Comparison of ENCODE assay signal across 8 cellular contexts in the genomic region with DNA sequence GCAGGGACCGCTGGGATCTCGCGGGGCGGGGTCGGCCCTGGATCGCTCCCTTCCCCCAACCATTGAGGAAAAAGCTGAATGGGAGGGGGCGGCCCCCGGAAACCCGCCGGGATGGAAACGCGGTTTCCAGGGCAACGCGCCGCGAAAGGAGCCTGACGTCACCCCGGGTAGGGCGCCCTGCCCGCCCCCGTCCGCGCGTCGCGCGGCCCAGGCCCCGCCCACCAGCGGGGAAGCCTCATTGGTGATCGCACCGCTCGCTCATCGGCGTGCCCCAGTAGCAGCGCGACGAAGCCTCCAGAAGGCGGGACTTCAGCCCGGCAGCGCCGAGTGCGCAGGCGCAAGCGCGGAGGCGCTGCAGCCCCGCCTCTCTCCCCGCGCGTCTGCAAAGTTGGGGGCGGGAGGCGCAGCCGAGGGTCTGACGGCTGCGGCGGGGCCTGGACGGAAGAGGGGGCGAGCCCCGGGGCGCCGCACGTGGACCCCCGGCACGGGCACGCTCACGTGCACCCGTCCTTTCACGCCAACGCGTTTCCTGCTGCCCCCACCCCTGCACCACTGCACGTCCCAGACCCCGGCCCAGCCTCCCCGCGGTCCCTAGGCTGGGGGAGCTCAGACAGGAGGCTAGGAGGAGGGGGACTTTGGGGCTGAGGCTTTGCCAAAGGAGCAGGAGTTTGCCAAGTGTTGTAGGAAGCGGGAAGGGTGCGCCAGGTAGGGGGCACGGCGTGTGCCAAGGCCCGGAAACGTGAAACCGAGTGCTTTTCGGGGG. TPM values are rescaled to one million over a fixed set of nuclear protein-coding genes. Genes with fewer than 3 reads are reported as not detected.
DNase-seq lines count a peak whose midpoint lies in the region; ATAC-seq and TF ChIP-seq lines count a peak whose summit lies in the region.

No MANE protein-coding gene starts in this region.

- peaks cover 17 to 58% of the 10 kb centered on the region in 2 donors for H3K4me1 ChIP-seq in muscle layer of duodenum (ENCODE audit: control insufficient read depth in 1 of 2, insufficient read depth in 2 of 2, low read length in 2 of 2)

- peak overlapping the region; percentile 91 for H3K4me3 Mint-ChIP-seq in activated T-cell treated with anti-CD3 and anti-CD28 coated beads, Interleukin-2, amount 50 U/mL, for 4 hours

- H3K27ac ChIP-seq in KOPT-K1 (ENCODE audit: low read depth, low read length, poor library complexity, severe bottlenecking): peak overlapping the region; percentile 88
- peak overlapping the region; percentile 92 for H3K27ac ChIP-seq in muscle layer of duodenum (ENCODE audit: low read length)

- peak; percentile 85 for DNase-seq in DMS 273 treated with DMSO at 0.1 percent for 48 hours (lab: John Stamatoyannopoulos, UW)
- DNase-seq in activated T-cell treated with anti-CD3 and anti-CD28 coated beads, Interleukin-2, amount 50 U/mL, for 4 hours: peak; percentile 98
- peak; percentile 90 for DNase-seq in stimulated activated CD8-positive, alpha-beta memory T cell treated with anti-CD3 and anti-CD28 coated beads, Interleukin-7, amount 100 ng/mL, for 24 hours (ENCODE audit: low read depth)

- peaks cover 25% of the 10 kb centered on the region for H3K36me3 ChIP-seq in KOPT-K1 (ENCODE audit: insufficient read depth, low read length)
- H3K36me3 ChIP-seq in muscle layer of duodenum (ENCODE audit: control insufficient read depth in 1 of 2, insufficient read depth in 2 of 2, low read length in 2 of 2): peaks cover 5 to 16% of the 10 kb centered on the region in 2 donors

- H3K36me3 Mint-ChIP-seq in activated T-cell treated with anti-CD3 and anti-CD28 coated beads, Interleukin-2, amount 50 U/mL, for 4 hours (ENCODE audit: insufficient read depth): peaks cover 5% of the 10 kb centered on the region

- peaks cover 58% of the 10 kb centered on the region for H3K4me1 Mint-ChIP-seq in activated T-cell treated with anti-CD3 and anti-CD28 coated beads, Interleukin-2, amount 50 U/mL, for 4 hours (ENCODE audit: low read depth)

- no peaks in the 10 kb centered on the region for H3K27me3 ChIP-seq in muscle layer of duodenum (ENCODE audit: low read depth, low read length)

- no peaks in the 10 kb centered on the region for H3K9me3 ChIP-seq in KOPT-K1 (ENCODE audit: insufficient read depth, low read length, poor library complexity, severe bottlenecking)
- no peaks in the 10 kb centered on the region for H3K9me3 ChIP-seq in muscle layer of duodenum (ENCODE audit: control insufficient read depth in 1 of 2, low read length in 2 of 2)

- H3K4me3 ChIP-seq in muscle layer of duodenum (ENCODE audit: low read depth in 1 of 2, low read length in 2 of 2): peak overlapping the region; percentile 73 to 75

- H3K27me3 Mint-ChIP-seq in activated T-cell treated with anti-CD3 and anti-CD28 coated beads, Interleukin-2, amount 50 U/mL, for 4 hours (ENCODE audit: low read depth): no peaks in the 10 kb centered on the region

- H3K9me3 Mint-ChIP-seq in activated T-cell treated with anti-CD3 and anti-CD28 coated beads, Interleukin-2, amount 50 U/mL, for 4 hours: no peaks in the 10 kb centered on the region

- peak; percentile 37 for ATAC-seq in GM21619 (IDR thresholded peaks at IDR 0.05; ENCODE audit: unreplicated experiment)
- peak; percentile 84 to 86 for ATAC-seq in activated T-cell treated with anti-CD3 and anti-CD28 coated beads, Interleukin-2, amount 50 U/mL, for 4 hours
- peak; percentile 69 for ATAC-seq in esophagus mucosa

TF ChIP-seq in PFSK-1, 5 proteins besides CTCF, POLR2A, EP300 and RAD21:
- peak; percentile 80 for TF ChIP-seq TAF1 (IDR thresholded peaks at IDR 0.05; ENCODE audit: borderline replicate concordance, insufficient read depth, low read length)
- no peak for TF ChIP-seq FOXP2 (optimal IDR thresholded peaks at IDR 0.05; ENCODE audit: borderline replicate concordance, extremely low read depth, extremely low read length, insufficient read depth)
- TF ChIP-seq SIN3A (IDR thresholded peaks at IDR 0.05; ENCODE audit: borderline replicate concordance, insufficient read depth, low read length): peak; percentile 43; the same call in 1 of the 2 replicates
- 0 out of 4 replicates have a peak, but pooled peaks of 1 of the 2 experiments have one; percentile 15 for TF ChIP-seq REST (IDR thresholded peaks at IDR 0.05; ENCODE audit: insufficient read depth in 1 of 2, low read depth in 2 of 2, low read length in 2 of 2)
- TF ChIP-seq POLR2AphosphoS5 (IDR thresholded peaks at IDR 0.05; ENCODE audit: low read depth, low read length): peak; percentile 57

RNA-seq across cellular contexts. Expression of gene CIRBP, which starts 8.2 kb away (rescaled TPM):
- 430 TPM for polyA plus RNA-seq in PFSK-1 (2012; ENCODE audit: insufficient read length, low read depth)
- 100 to 1,000 TPM; 269 to 294 (median 285) TPM for total RNA-seq in activated T-cell treated with anti-CD3 and anti-CD28 coated beads, Interleukin-2, amount 50 U/mL, for 4 hours
- 172 TPM for total RNA-seq in esophagus mucosa

RNA-seq across cellular contexts. Expression of gene MIDN, which starts 12.5 kb away (rescaled TPM):
- 102 TPM for polyA plus RNA-seq in PFSK-1 (2012; ENCODE audit: insufficient read length, low read depth)
- 10 to 100 TPM; 63.2 to 70.0 (median 68.7) TPM for total RNA-seq in activated T-cell treated with anti-CD3 and anti-CD28 coated beads, Interleukin-2, amount 50 U/mL, for 4 hours
- total RNA-seq in esophagus mucosa: 99.3 TPM

RNA-seq across cellular contexts. Expression of gene FAM174C, which starts 14.4 kb away (rescaled TPM):
- polyA plus RNA-seq in PFSK-1 (2012; ENCODE audit: insufficient read length, low read depth): 141 TPM
- total RNA-seq in activated T-cell treated with anti-CD3 and anti-CD28 coated beads, Interleukin-2, amount 50 U/mL, for 4 hours: 100 to 1,000 TPM; 189 to 199 (median 194) TPM
- 41.2 TPM for total RNA-seq in esophagus mucosa

RNA-seq across cellular contexts. Expression of gene ATP5F1D, which starts 19.4 kb away (rescaled TPM):
- polyA plus RNA-seq in PFSK-1 (2012; ENCODE audit: insufficient read length, low read depth): 582 TPM
- 100 to 1,000 TPM; 259 to 434 (median 312) TPM for total RNA-seq in activated T-cell treated with anti-CD3 and anti-CD28 coated beads, Interleukin-2, amount 50 U/mL, for 4 hours
- total RNA-seq in esophagus mucosa: 251 TPM

RNA-seq across cellular contexts. Expression of gene CBARP, which starts 23.1 kb away (rescaled TPM):
- polyA plus RNA-seq in PFSK-1 (2012; ENCODE audit: insufficient read length, low read depth): 87.6 TPM
- total RNA-seq in activated T-cell treated with anti-CD3 and anti-CD28 coated beads, Interleukin-2, amount 50 U/mL, for 4 hours: 1 to 10 TPM in 2 of 3 donors, under 1 TPM in 1; 0.63 to 1.4 (median 1.1) TPM
- total RNA-seq in esophagus mucosa: 2.0 TPM

Comparison
In these comparisons a context has a peak if more than half of its experiments do, and no peak if none do; other contexts are left out.
1. Peak in every context shown above with its lines: DNase-seq, ATAC-seq, H3K4me3 ChIP-seq and H3K27ac ChIP-seq.